ENCODE assay signal across 33 cellular contexts in the genomic region with DNA sequence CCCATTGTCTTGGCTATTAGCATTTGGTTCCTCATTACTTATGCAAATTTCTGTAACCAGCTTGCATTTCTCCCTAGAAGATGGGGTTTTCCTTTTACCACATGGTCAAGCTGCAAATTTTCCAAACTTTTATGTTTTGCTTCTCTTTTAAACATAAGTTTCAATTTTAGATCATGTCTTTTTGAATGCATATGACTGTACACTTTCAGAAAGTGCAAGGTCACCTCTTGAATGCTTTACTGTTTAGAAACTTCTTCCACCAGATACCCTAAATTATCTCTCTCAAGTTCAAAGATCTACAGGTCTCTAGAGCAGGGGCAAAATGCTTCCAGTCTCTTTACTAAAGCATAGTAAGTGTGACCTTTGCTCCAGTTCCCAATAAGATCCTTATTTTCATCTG.
"Had no signal": no experiment of that assay in that cellular context is flagged by ENCODE, and none has a peak within 500 bp of the region (broad histone marks: within the 10 kb centered on the region; RNA-seq: fewer than 3 reads in every experiment).

No MANE protein-coding gene starts in this region.

- H3K4me1 ChIP-seq: adrenal gland, ascending aorta, body of pancreas, breast epithelium had no signal

- H3K36me3 ChIP-seq: adrenal gland, ascending aorta, brain microvascular endothelial cell, breast epithelium, cardiac muscle cell had no signal

- H3K27ac ChIP-seq: adrenal gland, ascending aorta, body of pancreas, brain microvascular endothelial cell, breast epithelium, cardiac muscle cell had no signal

- H3K4me3 ChIP-seq: adrenal gland, ascending aorta, body of pancreas, breast epithelium, cardiac muscle cell had no signal

- ATAC-seq: activated naive CD4-positive, alpha-beta T cell treated with anti-CD3 and anti-CD28 coated beads, Interleukin-2, amount 50 U/mL, for 72 hours; activated naive CD8-positive, alpha-beta T cell treated with anti-CD3 and anti-CD28 coated beads, Interleukin-2, amount 50 U/mL, for 24 hours; activated T-cell treated with anti-CD3 and anti-CD28 coated beads, Interleukin-2, amount 50 U/mL, for 4 hours; activated T-cell treated with anti-CD3 and anti-CD28 coated beads, Interleukin-2, amount 50 U/mL, for 72 hours; activated T-helper 17 cell treated with anti-CD3 and anti-CD28 coated beads, Interleukin-2, amount 50 U/mL, for 72 hours; body of pancreas had no signal

- DNase-seq: activated effector memory CD4-positive, alpha-beta T cell treated with anti-CD3 and anti-CD28 coated beads, Interleukin-2, amount 50 U/mL, for 16 hours; activated effector memory CD4-positive, alpha-beta T cell treated with Interleukin-2 at 50 U/mL for 16 hours; activated gamma-delta T cell; activated gamma-delta T cell treated with Interleukin-2 at 50 U/mL for 16 hours; activated naive CD4-positive, alpha-beta T cell; activated naive CD4-positive, alpha-beta T cell treated with anti-CD3 and anti-CD28 coated beads for 36 hours; activated naive CD4-positive, alpha-beta T cell treated with anti-CD3 and anti-CD28 coated beads, Interleukin-2, amount 10 ng/mL, durations not matched to agents 7 days and 5 days; activated naive CD4-positive, alpha-beta T cell treated with anti-CD3 and anti-CD28 coated beads, Interleukin-2, amount 50 U/mL, for 16 hours; activated naive CD4-positive, alpha-beta T cell treated with Interleukin-2 at 50 U/mL for 16 hours; activated naive CD8-positive, alpha-beta T cell treated with anti-CD3 and anti-CD28 coated beads for 36 hours; activated naive CD8-positive, alpha-beta T cell treated with anti-CD3 and anti-CD28 coated beads, Interleukin-2, amount 10 ng/mL, durations not matched to agents 7 days and 5 days; activated naive CD8-positive, alpha-beta T cell treated with anti-CD3 and anti-CD28 coated beads, Interleukin-2, amount 50 U/mL, for 24 hours; activated T-cell treated with anti-CD3 and anti-CD28 coated beads, Interleukin-2, amount 50 U/mL, for 24 hours; activated T-cell treated with anti-CD3 and anti-CD28 coated beads, Interleukin-2, amount 50 U/mL, for 4 hours; activated T-cell treated with anti-CD3 and anti-CD28 coated beads, Interleukin-2, amount 50 U/mL, for 48 hours; activated T-cell treated with anti-CD3 and anti-CD28 coated beads, Interleukin-2, amount 50 U/mL, for 72 hours; adrenal gland; amniotic stem cell; amygdala; anterior cingulate cortex; aorta; body of pancreas; brain microvascular endothelial cell; caudate nucleus; central memory CD4-positive, alpha-beta T cell; cerebellar nuclear complex had no signal

- H3K9me3 ChIP-seq: adrenal gland had no signal

- H3K27me3 ChIP-seq: adrenal gland, ascending aorta, body of pancreas, brain microvascular endothelial cell, breast epithelium, cardiac muscle cell had no signal

- FAIRE-seq: astrocyte, bronchial epithelial cell had no signal
